ENCODE assay signal across 12 cellular contexts in the genomic region with DNA sequence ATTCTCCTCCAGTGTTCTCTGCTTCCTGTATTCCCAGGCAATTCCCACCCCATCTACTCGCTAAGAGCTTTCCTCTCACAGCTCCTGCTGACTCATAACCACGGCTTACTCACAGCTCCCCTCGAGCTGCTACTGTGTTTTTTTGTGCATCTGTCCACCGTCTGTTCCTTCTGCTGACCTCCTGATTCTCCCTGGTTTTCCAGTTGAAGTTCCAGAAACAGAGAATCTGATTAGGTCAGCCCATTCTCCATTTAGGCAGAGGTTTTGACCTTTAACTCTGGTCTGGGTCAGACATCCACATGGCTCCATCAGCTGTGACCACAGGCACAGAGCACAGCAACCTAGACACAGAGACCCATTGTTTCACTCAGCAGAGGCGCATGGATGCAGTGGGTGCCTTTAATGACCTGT. TPM values are rescaled to one million over a fixed set of nuclear protein-coding genes. Genes with fewer than 3 reads are reported as not detected.
DNase-seq lines count a peak whose midpoint lies in the region; ATAC-seq, FAIRE-seq and TF ChIP-seq lines count a peak whose summit lies in the region.
"Had no signal": no experiment of that assay in that cellular context is flagged by ENCODE, and none has a peak within 500 bp of the region (broad histone marks: within the 10 kb centered on the region; RNA-seq: fewer than 3 reads in every experiment).

No MANE protein-coding gene starts in this region.

- peaks cover 9% of the 10 kb centered on the region for H3K4me1 Mint-ChIP-seq in CD4-positive, alpha-beta T cell (ENCODE audit: low read depth)

- 4% methylated on average over 4 of the region's 5 CpGs for WGBS in HepG2 (ENCODE audit: low lambda C conversion rate)
- WGBS in right lobe of liver (ENCODE audit: insufficient coverage, low coverage, low lambda C conversion rate, missing lambda C conversion rate): 31% methylated on average over 4 of the region's 5 CpGs

- no peaks in the 10 kb centered on the region for H3K9me3 ChIP-seq in HepG2 (ENCODE audit: low read length)
- no peaks in the 10 kb centered on the region for H3K9me3 ChIP-seq in right lobe of liver
- no peaks in the 10 kb centered on the region for H3K9me3 ChIP-seq in CD4-positive, alpha-beta T cell (ENCODE audit: control insufficient read depth, low read length)
- no peaks in the 10 kb centered on the region for H3K9me3 ChIP-seq in OCI-LY7 (ENCODE audit: low read length)
- H3K9me3 ChIP-seq: gastroesophageal sphincter had no signal

- peaks cover 23% of the 10 kb centered on the region for H3K4me1 ChIP-seq in HepG2 (ENCODE audit: insufficient read depth, low read length)
- no peaks in the 10 kb centered on the region for H3K4me1 ChIP-seq in right lobe of liver
- H3K4me1 ChIP-seq in foreskin keratinocyte: peaks cover 9% of the 10 kb centered on the region
- H3K4me1 ChIP-seq in OCI-LY7 (ENCODE audit: insufficient read depth, low read length, poor library complexity, severe bottlenecking): peaks cover 32% of the 10 kb centered on the region

- H3K4me2 ChIP-seq in HepG2 (ENCODE audit: low read depth, low read length) (peak overlapping the region; percentile 51), OCI-LY7 (ENCODE audit: low read length) (no peak overlapping the region)

- TF ChIP-seq POLR2A in HepG2 (IDR thresholded peaks at IDR 0.05; ENCODE audit: insufficient read depth in 1 of 2, low read depth in 2 of 2, low read length in 2 of 2): no peak
- TF ChIP-seq POLR2A in right lobe of liver (IDR thresholded peaks at IDR 0.05): no peak

- H3K9me2 ChIP-seq in OCI-LY7 (ENCODE audit: insufficient read depth, low read length): no peaks in the 10 kb centered on the region

- no peaks in the 10 kb centered on the region for H3K9me3 Mint-ChIP-seq in CD4-positive, alpha-beta T cell

- no peak overlapping the region for H3K27ac Mint-ChIP-seq in CD4-positive, alpha-beta T cell

- FAIRE-seq in HepG2 (lab: Jason Lieb, UNC): peak; percentile 34
- FAIRE-seq: TTC549 had no signal

- in situ Hi-C loops in HepG2 (cut with HindIII; ENCODE audit: extremely low pct_ligation_motif_present, low pct_unique_long_range_greater_than_20kb): no loop called here

- H3K4me3 ChIP-seq in HepG2 (replicated peaks in 1 of 3; ENCODE audit: insufficient read depth in 1 of 3, low read depth in 2 of 3, low read length in 3 of 3) (peak overlapping the region in 1 of 3 experiments; percentile 22; a peak in 1 of 6 replicates), right lobe of liver (no peak overlapping the region), OCI-LY7 (ENCODE audit: low read depth, low read length, poor library complexity, severe bottlenecking) (no peak overlapping the region)
- H3K4me3 ChIP-seq: gastroesophageal sphincter had no signal

- H3K36me3 ChIP-seq in HepG2 (replicated peaks in 1 of 2; ENCODE audit: control insufficient read depth in 1 of 2, insufficient read depth in 2 of 2, low read length in 2 of 2) (no peaks in the 10 kb centered on the region), right lobe of liver (no peaks in the 10 kb centered on the region), OCI-LY7 (ENCODE audit: insufficient read depth, low read length) (peaks cover 15% of the 10 kb centered on the region; the same call in 1 of the 2 replicates)
- H3K36me3 ChIP-seq: gastroesophageal sphincter had no signal

- H3K27ac ChIP-seq in HepG2 (ENCODE audit: extremely low read length, insufficient read depth, low read length): peak overlapping the region; percentile 13
- no peak overlapping the region for H3K27ac ChIP-seq in right lobe of liver
- H3K27ac ChIP-seq in foreskin keratinocyte: no peak overlapping the region
- H3K27ac ChIP-seq in CD4-positive, alpha-beta T cell (ENCODE audit: low read depth, low read length): no peak overlapping the region
- no peak overlapping the region for H3K27ac ChIP-seq in OCI-LY7 (ENCODE audit: low read depth, low read length, poor library complexity, severe bottlenecking)
- H3K27ac ChIP-seq: gastroesophageal sphincter had no signal

- no peak for TF ChIP-seq EP300 in HepG2 (IDR thresholded peaks at IDR 0.05; ENCODE audit: low read depth in 2 of 2, low read length in 2 of 2)
- no peak for TF ChIP-seq EP300 in HepG2 (CRISPR knock-in tag; IDR thresholded peaks at IDR 0.05; ENCODE audit: borderline replicate concordance)

- H3K79me2 ChIP-seq in HepG2 (ENCODE audit: insufficient read depth, low read length) (no peaks in the 10 kb centered on the region), OCI-LY7 (ENCODE audit: insufficient read depth, low read depth, low read length) (no peaks in the 10 kb centered on the region)

- H3K4me3 Mint-ChIP-seq in CD4-positive, alpha-beta T cell: no peak overlapping the region
- H3K4me3 Mint-ChIP-seq: CD14-positive monocyte had no signal

- H2AFZ ChIP-seq in HepG2 (ENCODE audit: low read length) (no peak overlapping the region), OCI-LY7 (ENCODE audit: low read length) (no peak overlapping the region)

- ATAC-seq in HepG2 (peak; percentile 91), right lobe of liver (no peak), foreskin keratinocyte (peak; percentile 99), HG02852 (IDR thresholded peaks at IDR 0.05; ENCODE audit: unreplicated experiment) (no peak)
- no peak for ATAC-seq in CD4-positive, alpha-beta T cell (ENCODE audit: poor library complexity)
- ATAC-seq: gastroesophageal sphincter had no signal

- POLR2A ChIA-PET in HepG2 (lab: Yijun Ruan, JAX) (no interaction called here), OCI-LY7 (lab: Charles Lee) (no interaction called here)
- POLR2A ChIA-PET in CD4-positive, alpha-beta T cell (lab: Charles Lee): interaction anchor here (0.6 kb wide), 1 partner anchor 11 kb away, joined by 3 read pairs; no protein-coding TSS in a partner anchor

- TF ChIP-seq RAD21 in HepG2 (CRISPR knock-in tag; IDR thresholded peaks at IDR 0.05): no peak

- BruUV-seq in HepG2 (replicated peaks; lab: Mats Ljungman, UMichigan) (no TSS peak), OCI-LY7 (replicated peaks; lab: Mats Ljungman, UMichigan) (no TSS peak)

- CTCF ChIA-PET in HepG2 (lab: Yijun Ruan, JAX; ENCODE audit: low intra/inter-chr PET ratio, low total read pairs): no interaction called here
- CTCF ChIA-PET in CD4-positive, alpha-beta T cell (lab: Charles Lee): no interaction called here
- CTCF ChIA-PET in OCI-LY7 (lab: Charles Lee; ENCODE audit: unreplicated experiment): no interaction called here

- H3K27me3 ChIP-seq in HepG2 (ENCODE audit: control insufficient read depth in 1 of 2, insufficient read depth in 2 of 2, low read length in 2 of 2): no peaks in the 10 kb centered on the region; a peak in 1 of 5 replicates
- no peaks in the 10 kb centered on the region for H3K27me3 ChIP-seq in right lobe of liver
- H3K27me3 ChIP-seq in foreskin keratinocyte: no peaks in the 10 kb centered on the region
- no peaks in the 10 kb centered on the region for H3K27me3 ChIP-seq in CD4-positive, alpha-beta T cell (ENCODE audit: control insufficient read depth, insufficient read depth, low read length)
- H3K27me3 ChIP-seq: gastroesophageal sphincter had no signal

- intact Hi-C loops in HepG2 (cut with micrococcal nuclease; ENCODE audit: unreplicated experiment) (no loop called here), right lobe of liver (cut with DNase I) (no loop called here), OCI-LY7 (cut with micrococcal nuclease; ENCODE audit: unreplicated experiment) (no loop called here)
- intact Hi-C loops in CD4-positive, alpha-beta T cell (cut with DNase I, micrococcal nuclease): no loop called here

- H3K9ac ChIP-seq in HepG2 (ENCODE audit: insufficient read depth, low read depth, low read length): no peak overlapping the region

- no peaks in the 10 kb centered on the region for H3K36me3 Mint-ChIP-seq in CD4-positive, alpha-beta T cell (ENCODE audit: low read depth)
- H3K36me3 Mint-ChIP-seq: CD14-positive monocyte had no signal

- DNase-seq in HepG2 (ENCODE audit: low spot score) (peak; percentile 66), right lobe of liver (no peak), SW 1271 (lab: John Stamatoyannopoulos, UW) (peak; percentile 13 to 83), foreskin keratinocyte (peak; percentile 76 to 87), T-helper 2 cell (no peak), OCI-LY7 (ENCODE audit: low spot score) (no peak)
- DNase-seq in CD4-positive, alpha-beta T cell: no peak
- DNase-seq: NCI-H187 treated with DMSO at 0.1 percent for 48 hours had no signal

- TF ChIP-seq CTCF in HepG2 (CRISPR knock-in tag; IDR thresholded peaks at IDR 0.05) (no peak), right lobe of liver (IDR thresholded peaks at IDR 0.05) (no peak), foreskin keratinocyte (conservative IDR thresholded peaks at IDR 0.05) (no peak), OCI-LY7 (conservative IDR thresholded peaks at IDR 0.05; ENCODE audit: low read length) (no peak)
- TF ChIP-seq CTCF in CD4-positive, alpha-beta T cell (IDR thresholded peaks at IDR 0.05): no peak

- no peaks in the 10 kb centered on the region for H3K27me3 Mint-ChIP-seq in CD4-positive, alpha-beta T cell

- H4K20me1 ChIP-seq in HepG2 (ENCODE audit: insufficient read depth, low read length) (no peaks in the 10 kb centered on the region), OCI-LY7 (ENCODE audit: insufficient read depth, low read length) (no peaks in the 10 kb centered on the region)

RNA-seq across cellular contexts. Expression of gene SMIM20, which starts 5.5 kb away (rescaled TPM):
- total RNA-seq in HepG2 (2016; rRNA removed; fragmentation: Illumina TruSeq; extraction: Trizol) (30.2 and 36.3 TPM in 2 replicates), right lobe of liver (10 to 100 TPM; 16.0 to 32.5 (median 21.9) TPM), foreskin keratinocyte (21.2 and 28.6 TPM in 2 replicates), OCI-LY7 (2022) (51.2 and 53.8 TPM in 2 replicates)
- total RNA-seq in HepG2 (2016; cell fraction: cytosol; rRNA removed; fragmentation: Illumina TruSeq; extraction: Trizol; ENCODE audit: low read depth): 49.4 and 69.7 TPM in 2 replicates
- total RNA-seq in HepG2 (2016; cell fraction: insoluble cytoplasmic fraction; rRNA removed; fragmentation: Illumina TruSeq; extraction: Trizol): 29.7 and 32.4 TPM in 2 replicates
- total RNA-seq in HepG2 (2016; cell fraction: membrane; rRNA removed; fragmentation: Illumina TruSeq; extraction: Trizol): 58.5 and 74.9 TPM in 2 replicates
- 13.3 and 17.3 TPM in 2 replicates for total RNA-seq in HepG2 (2016; cell fraction: nucleus; rRNA removed; fragmentation: Illumina TruSeq; extraction: Trizol)
- polyA plus RNA-seq in HepG2 (2011; rRNA removed) (18.0 and 26.3 TPM in 2 replicates), foreskin keratinocyte (26.1 and 31.3 TPM in 2 replicates)
- 17.6 and 20.7 TPM in 2 replicates for polyA plus RNA-seq in HepG2 (2011; cell fraction: cytosol; rRNA removed)
- 3.5 and 5.8 TPM in 2 replicates for polyA plus RNA-seq in HepG2 (2011; cell fraction: nucleus; rRNA removed)
- 31.8 and 34.3 TPM in 2 replicates for polyA plus RNA-seq in HepG2 (2012)
- polyA plus RNA-seq in HepG2 (2016; cell fraction: cytosol; fragmentation: Illumina TruSeq; extraction: Trizol; ENCODE audit: low read depth): 50.8 and 84.6 TPM in 2 replicates
- polyA plus RNA-seq in HepG2 (2016; cell fraction: insoluble cytoplasmic fraction; fragmentation: Illumina TruSeq; extraction: Trizol; ENCODE audit: low read depth): 32.2 and 38.8 TPM in 2 replicates
- polyA plus RNA-seq in HepG2 (2016; cell fraction: membrane; fragmentation: Illumina TruSeq; extraction: Trizol; ENCODE audit: low read depth): 51.2 and 73.4 TPM in 2 replicates
- polyA plus RNA-seq in HepG2 (2016; cell fraction: nucleus; fragmentation: Illumina TruSeq; extraction: Trizol; ENCODE audit: insufficient read depth, low read depth): 24.1 and 28.3 TPM in 2 replicates
- polyA minus RNA-seq in HepG2 (2011; rRNA and poly(A)+ RNA removed; ENCODE audit: low replicate concordance): 2.2 and 3.3 TPM in 2 replicates
- polyA minus RNA-seq in HepG2 (2011; cell fraction: cytosol; rRNA and poly(A)+ RNA removed): 5.4 TPM in 2 replicates
- polyA minus RNA-seq in HepG2 (2011; cell fraction: nucleus; rRNA and poly(A)+ RNA removed): 2.6 and 4.0 TPM in 2 replicates
- total RNA-seq in CD4-positive, alpha-beta T cell: 1 to 10 TPM; 7.2 to 9.1 TPM
- 33.4 and 44.0 TPM in 2 replicates for total RNA-seq in OCI-LY7 (2014; rRNA removed; shearing (Covaris generic))

RNA-seq across cellular contexts. Expression of gene SEL1L3, which starts 45.7 kb away (rescaled TPM):
- total RNA-seq in HepG2 (2016; rRNA removed; fragmentation: Illumina TruSeq; extraction: Trizol) (0.63 and 1.1 TPM in 2 replicates), right lobe of liver (10 to 100 TPM in 3 of 6 experiments, 1 to 10 TPM in 3; 5.0 to 33.6 (median 13.3) TPM), foreskin keratinocyte (31.7 and 33.3 TPM in 2 replicates), OCI-LY7 (2022) (301 and 313 TPM in 2 replicates)
- 0.20 and 1.7 TPM in 2 replicates for total RNA-seq in HepG2 (2016; cell fraction: cytosol; rRNA removed; fragmentation: Illumina TruSeq; extraction: Trizol; ENCODE audit: low read depth)
- 0.45 and 0.68 TPM in 2 replicates for total RNA-seq in HepG2 (2016; cell fraction: insoluble cytoplasmic fraction; rRNA removed; fragmentation: Illumina TruSeq; extraction: Trizol)
- total RNA-seq in HepG2 (2016; cell fraction: membrane; rRNA removed; fragmentation: Illumina TruSeq; extraction: Trizol): 0.59 and 0.65 TPM in 2 replicates
- total RNA-seq in HepG2 (2016; cell fraction: nucleus; rRNA removed; fragmentation: Illumina TruSeq; extraction: Trizol): 1.2 and 1.5 TPM in 2 replicates
- polyA plus RNA-seq in HepG2 (2011; rRNA removed) (0.28 and 0.37 TPM in 2 replicates), foreskin keratinocyte (15.8 and 17.2 TPM in 2 replicates)
- 0.23 and 0.31 TPM in 2 replicates for polyA plus RNA-seq in HepG2 (2011; cell fraction: cytosol; rRNA removed)
- polyA plus RNA-seq in HepG2 (2011; cell fraction: nucleus; rRNA removed): 0.39 and 0.69 TPM in 2 replicates
- 0.23 and 1.2 TPM in 2 replicates for polyA plus RNA-seq in HepG2 (2012)
- 0.27 TPM in 2 replicates for polyA plus RNA-seq in HepG2 (2016; cell fraction: cytosol; fragmentation: Illumina TruSeq; extraction: Trizol; ENCODE audit: low read depth)
- polyA plus RNA-seq in HepG2 (2016; cell fraction: insoluble cytoplasmic fraction; fragmentation: Illumina TruSeq; extraction: Trizol; ENCODE audit: low read depth): 0.36 and 0.53 TPM in 2 replicates
- polyA plus RNA-seq in HepG2 (2016; cell fraction: membrane; fragmentation: Illumina TruSeq; extraction: Trizol; ENCODE audit: low read depth): 0.24 and 0.62 TPM in 2 replicates
- 1.2 TPM in 2 replicates for polyA plus RNA-seq in HepG2 (2016; cell fraction: nucleus; fragmentation: Illumina TruSeq; extraction: Trizol; ENCODE audit: insufficient read depth, low read depth)
- 1.7 and 66.3 TPM in 2 replicates for polyA minus RNA-seq in HepG2 (2011; rRNA and poly(A)+ RNA removed; ENCODE audit: low replicate concordance)
- polyA minus RNA-seq in HepG2 (2011; cell fraction: cytosol; rRNA and poly(A)+ RNA removed): 0.44 and 1.8 TPM in 2 replicates
- polyA minus RNA-seq in HepG2 (2011; cell fraction: nucleus; rRNA and poly(A)+ RNA removed): 0.77 and 2.7 TPM in 2 replicates
- 10 to 100 TPM; 34.9 to 36.5 TPM for total RNA-seq in CD4-positive, alpha-beta T cell
- total RNA-seq in OCI-LY7 (2014; rRNA removed; shearing (Covaris generic)): 173 and 180 TPM in 2 replicates

Comparison
In these comparisons a context has a peak if more than half of its experiments do, and no peak if none do; other contexts are left out.
1. ATAC-seq: peak in HepG2 (single experiment) and foreskin keratinocyte (single experiment); none in right lobe of liver (0 of 4), CD4-positive, alpha-beta T cell (single experiment) and HG02852 (single experiment).
2. DNase-seq: peak in HepG2 (single experiment), SW 1271 (2 of 2) and foreskin keratinocyte (2 of 2); none in right lobe of liver (0 of 3), T-helper 2 cell (0 of 5), CD4-positive, alpha-beta T cell (0 of 10) and OCI-LY7 (single experiment).